In genomic region chr20:32289299-32289660, GRCh38 we compare ENCODE assay signal across 7 cellular contexts. TPM values are rescaled to one million over a fixed set of nuclear protein-coding genes. Genes with fewer than 3 reads are reported as not detected.
DNase-seq lines count a peak whose midpoint lies in the region; ATAC-seq and TF ChIP-seq lines count a peak whose summit lies in the region.
"Not testable (repeated sequence)": the region's sequence is repeated elsewhere in the genome, so short reads cannot be mapped to it uniquely, and the experiment has no call there.

No MANE protein-coding gene starts in this region.

- not testable (repeated sequence) for TF ChIP-seq POLR2A in stomach (IDR thresholded peaks at IDR 0.05)

- H3K4me1 Mint-ChIP-seq in Calu3 (ENCODE audit: low read depth, unreplicated experiment): peaks cover 60% of the 10 kb centered on the region
- peaks cover 85% of the 10 kb centered on the region for H3K4me1 Mint-ChIP-seq in activated T-cell treated with anti-CD3 and anti-CD28 coated beads, Interleukin-2, amount 50 U/mL, for 24 hours (ENCODE audit: low read depth)
- H3K4me1 Mint-ChIP-seq in activated naive CD8-positive, alpha-beta T cell treated with anti-CD3 and anti-CD28 coated beads, Interleukin-2, amount 50 U/mL, for 24 hours: peaks cover 88% of the 10 kb centered on the region
- H3K4me1 Mint-ChIP-seq in nephron: not testable (repeated sequence)

- not testable (repeated sequence) for H3K9me3 ChIP-seq in RWPE2 (ENCODE audit: severe bottlenecking); stomach

- not testable (repeated sequence) for H3K4me1 ChIP-seq in RWPE2 (ENCODE audit: insufficient read depth, poor library complexity, severe bottlenecking)
- H3K4me1 ChIP-seq in stomach: peaks cover 18 to 50% (median 33%) of the 10 kb centered on the region in 4 donors

- WGBS in stomach, 5 donors: 73 to 91% (median 80%) methylated on average over 4 of the region's 4 CpGs

- BruUV-seq in Calu3 (replicated peaks; lab: Mats Ljungman, UMichigan): not testable (repeated sequence)

- not testable (repeated sequence) for H3K4me3 ChIP-seq in RWPE2 (ENCODE audit: severe bottlenecking); stomach

- ATAC-seq in RWPE2 (ENCODE audit: low read depth); activated naive CD8-positive, alpha-beta T cell treated with anti-CD3 and anti-CD28 coated beads, Interleukin-2, amount 50 U/mL, for 24 hours: not testable (repeated sequence)
- ATAC-seq in left lobe of liver: peak; percentile 9

- CTCF ChIA-PET in Calu3 (lab: Charles Lee): interaction anchor here (0.6 to 1.6 kb wide), 7 partner anchors 9 to 818 kb away, joined by 3 to 14 read pairs (median 5); no protein-coding TSS in a partner anchor

- DNase-seq in Calu3; activated T-cell treated with anti-CD3 and anti-CD28 coated beads, Interleukin-2, amount 50 U/mL, for 24 hours; activated naive CD8-positive, alpha-beta T cell treated with anti-CD3 and anti-CD28 coated beads, Interleukin-2, amount 50 U/mL, for 24 hours; left lobe of liver (ENCODE audit: low spot score); stomach: not testable (repeated sequence)
- DNase-seq in RWPE2 (ENCODE audit: low spot score): peak; percentile 44

- H3K27ac Mint-ChIP-seq in Calu3 (ENCODE audit: unreplicated experiment): peak overlapping the region; percentile 71
- H3K27ac Mint-ChIP-seq in activated T-cell treated with anti-CD3 and anti-CD28 coated beads, Interleukin-2, amount 50 U/mL, for 24 hours: peak overlapping the region; percentile 79
- H3K27ac Mint-ChIP-seq in activated naive CD8-positive, alpha-beta T cell treated with anti-CD3 and anti-CD28 coated beads, Interleukin-2, amount 50 U/mL, for 24 hours: peak overlapping the region; percentile 49
- H3K27ac Mint-ChIP-seq in nephron: peak overlapping the region in 2 of 3 experiments; percentile 81 to 90

- not testable (repeated sequence) for H3K9me3 Mint-ChIP-seq in Calu3 (ENCODE audit: low read depth, unreplicated experiment); activated T-cell treated with anti-CD3 and anti-CD28 coated beads, Interleukin-2, amount 50 U/mL, for 24 hours; activated naive CD8-positive, alpha-beta T cell treated with anti-CD3 and anti-CD28 coated beads, Interleukin-2, amount 50 U/mL, for 24 hours; nephron

- not testable (repeated sequence) for TF ChIP-seq EP300 in stomach (IDR thresholded peaks at IDR 0.05)

- H3K27ac ChIP-seq in RWPE2 (ENCODE audit: poor library complexity, severe bottlenecking): not testable (repeated sequence)
- H3K27ac ChIP-seq in stomach: peak overlapping the region; percentile 48 to 67 (median 58)

- not testable (repeated sequence) for TF ChIP-seq CTCF in Calu3 (IDR thresholded peaks at IDR 0.05; ENCODE audit: unreplicated experiment); RWPE2 (IDR thresholded peaks at IDR 0.05; ENCODE audit: poor library complexity, severe bottlenecking); nephron (IDR thresholded peaks at IDR 0.05; ENCODE audit: unreplicated experiment in 3 of 3); stomach (IDR thresholded peaks at IDR 0.05)

- H3K36me3 ChIP-seq in RWPE2 (ENCODE audit: low read depth): peaks cover 16% of the 10 kb centered on the region
- H3K36me3 ChIP-seq in stomach: not testable (repeated sequence)

- not testable (repeated sequence) for H3K27me3 ChIP-seq in RWPE2 (ENCODE audit: insufficient read depth, poor library complexity, severe bottlenecking); stomach

- intact Hi-C loops in Calu3 (cut with micrococcal nuclease; ENCODE audit: unreplicated experiment): loop anchor here (1.0 to 2.0 kb wide), 2 partner anchors 33 to 70 kb away; partner anchors contain the start of gene ASXL1
- intact Hi-C loops in stomach (cut with DNase I; ENCODE audit: low total_unique reads): not testable (repeated sequence)

- not testable (repeated sequence) for H3K27me3 Mint-ChIP-seq in Calu3 (ENCODE audit: unreplicated experiment); activated T-cell treated with anti-CD3 and anti-CD28 coated beads, Interleukin-2, amount 50 U/mL, for 24 hours; activated naive CD8-positive, alpha-beta T cell treated with anti-CD3 and anti-CD28 coated beads, Interleukin-2, amount 50 U/mL, for 24 hours; nephron (ENCODE audit: low read depth)

- H3K4me3 Mint-ChIP-seq in Calu3 (ENCODE audit: low read depth, unreplicated experiment); activated T-cell treated with anti-CD3 and anti-CD28 coated beads, Interleukin-2, amount 50 U/mL, for 24 hours; activated naive CD8-positive, alpha-beta T cell treated with anti-CD3 and anti-CD28 coated beads, Interleukin-2, amount 50 U/mL, for 24 hours; nephron: not testable (repeated sequence)

- not testable (repeated sequence) for H3K36me3 Mint-ChIP-seq in Calu3 (ENCODE audit: insufficient read depth, unreplicated experiment); nephron (ENCODE audit: low read depth)
- H3K36me3 Mint-ChIP-seq in activated T-cell treated with anti-CD3 and anti-CD28 coated beads, Interleukin-2, amount 50 U/mL, for 24 hours (ENCODE audit: low read depth): peaks cover 71% of the 10 kb centered on the region
- H3K36me3 Mint-ChIP-seq in activated naive CD8-positive, alpha-beta T cell treated with anti-CD3 and anti-CD28 coated beads, Interleukin-2, amount 50 U/mL, for 24 hours (ENCODE audit: low read depth): peaks cover 60% of the 10 kb centered on the region

RNA-seq across cellular contexts. Expression of gene KIF3B, which starts 11.8 kb away (rescaled TPM):
- total RNA-seq in Calu3 (2022): 51.2 and 56.6 TPM in 2 replicates
- 19.3 TPM for total RNA-seq in left lobe of liver
- total RNA-seq in stomach: 10 to 100 TPM in 4 of 5 donors, 1 to 10 TPM in 1; 5.3 to 29.1 (median 25.7) TPM
- 10 to 100 TPM in 2 of 3 donors, 1 to 10 TPM in 1; 7.7 to 23.5 (median 18.5) TPM for polyA plus RNA-seq in stomach
